Comparison of ENCODE assay signal across 15 cellular contexts in the genomic region with DNA sequence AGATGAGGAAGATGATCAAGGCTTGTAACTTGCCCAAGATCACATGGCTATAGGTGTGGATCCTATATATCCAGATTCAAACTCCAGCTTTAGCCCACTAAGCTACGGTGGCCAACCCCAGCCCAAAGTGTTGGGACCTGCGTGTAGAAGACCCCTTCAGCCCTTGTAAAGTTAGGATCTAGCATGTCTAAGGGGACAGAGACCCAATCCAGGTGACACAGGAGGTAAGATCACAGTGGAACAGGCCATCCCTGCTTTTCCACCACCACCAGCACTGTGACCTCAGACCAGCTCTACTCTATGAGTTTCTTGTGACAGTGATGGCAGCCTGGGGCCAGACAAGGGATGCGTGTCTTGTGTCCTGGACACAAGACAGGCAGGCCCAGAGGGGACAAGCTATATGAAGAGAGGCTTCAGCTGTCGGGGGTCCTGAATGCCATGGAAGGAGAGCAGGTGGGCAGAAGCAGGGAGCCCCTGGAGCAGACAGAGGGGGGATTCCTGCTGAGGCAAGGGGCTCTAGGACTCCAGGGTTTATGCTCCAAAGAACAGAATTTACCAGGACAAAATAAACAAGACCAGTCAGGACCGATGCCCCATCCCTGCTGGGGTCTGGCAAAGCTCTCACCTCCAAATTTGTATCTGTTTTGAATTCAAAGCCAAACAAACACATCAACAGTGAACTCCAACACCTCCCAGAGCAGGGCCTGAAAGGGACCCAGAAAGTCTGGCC. TPM values are rescaled to one million over a fixed set of nuclear protein-coding genes. Genes with fewer than 3 reads are reported as not detected.
DNase-seq lines count a peak whose midpoint lies in the region; ATAC-seq, FAIRE-seq and TF ChIP-seq lines count a peak whose summit lies in the region.
"Had no signal": no experiment of that assay in that cellular context is flagged by ENCODE, and none has a peak within 500 bp of the region (broad histone marks: within the 10 kb centered on the region; RNA-seq: fewer than 3 reads in every experiment).

No MANE protein-coding gene starts in this region.

- H3K27me3 ChIP-seq in RWPE2 (ENCODE audit: insufficient read depth, poor library complexity, severe bottlenecking) = no peaks in the 10 kb centered on the region
- H3K27me3 ChIP-seq in spleen (replicated peaks in 1 of 7) = peaks cover 0 to 35% (median 4%) of the 10 kb centered on the region in 7 donors
- H3K27me3 ChIP-seq in foreskin keratinocyte = peaks cover 86% of the 10 kb centered on the region
- H3K27me3 ChIP-seq: cardiac muscle cell had no signal

- peak; percentile 59 for DNase-seq in activated effector memory CD4-positive, alpha-beta T cell treated with anti-CD3 and anti-CD28 coated beads, Interleukin-2, amount 50 U/mL, for 16 hours
- DNase-seq in activated effector memory CD4-positive, alpha-beta T cell treated with Interleukin-2 at 50 U/mL for 16 hours = no peak
- DNase-seq in RWPE2 (ENCODE audit: low spot score) (peak; percentile 76), kidney (peak; percentile 48), spleen (peak; percentile 70), foreskin keratinocyte (no peak), NCI-H1436 treated with DMSO at 0.1 percent for 48 hours (lab: John Stamatoyannopoulos, UW) (no peak), DMS79 treated with DMSO at 0.1 percent for 48 hours (lab: John Stamatoyannopoulos, UW) (no peak)
- DNase-seq: Karpas-422, naive B cell, NCI-H146, OCI-M1, SW 1271 had no signal

- H3K4me1 ChIP-seq in RWPE2 (ENCODE audit: insufficient read depth, poor library complexity, severe bottlenecking) (no peaks in the 10 kb centered on the region), kidney (ENCODE audit: control insufficient read depth in 1 of 2, insufficient read depth in 1 of 2, low read depth in 1 of 2, low read length in 2 of 2) (no peaks in the 10 kb centered on the region), spleen (peaks cover 0 to 4% (median 1%) of the 10 kb centered on the region in 6 donors), foreskin keratinocyte (no peaks in the 10 kb centered on the region)

- WGBS in spleen, 5 donors = 73 to 85% (median 81%) methylated on average over 5 of the region's 5 CpGs

- no peak overlapping the region for H3K9ac ChIP-seq in kidney (ENCODE audit: low read length in 2 of 2)

- FAIRE-seq in kidney (lab: Jason Lieb, UNC) = no peak

- H3K9me3 ChIP-seq in RWPE2 (ENCODE audit: severe bottlenecking) (no peaks in the 10 kb centered on the region), kidney (ENCODE audit: control insufficient read depth in 1 of 2, low read length in 2 of 2) (no peaks in the 10 kb centered on the region), spleen (no peaks in the 10 kb centered on the region)

- no peak for TF ChIP-seq POLR2A in spleen (IDR thresholded peaks at IDR 0.05)

- no peak overlapping the region for H3K4me3 ChIP-seq in RWPE2 (ENCODE audit: severe bottlenecking)
- no peak overlapping the region for H3K4me3 ChIP-seq in kidney (ENCODE audit: low read length in 2 of 2)
- no peak overlapping the region for H3K4me3 ChIP-seq in spleen
- H3K4me3 ChIP-seq: cardiac muscle cell had no signal

- ATAC-seq in RWPE2 (ENCODE audit: low read depth) (no peak), foreskin keratinocyte (no peak)

- H3K36me3 ChIP-seq in RWPE2 (ENCODE audit: low read depth) (no peaks in the 10 kb centered on the region), kidney (ENCODE audit: control insufficient read depth in 1 of 2, insufficient read depth in 2 of 2, low read length in 2 of 2) (no peaks in the 10 kb centered on the region), spleen (no peaks in the 10 kb centered on the region)
- H3K36me3 ChIP-seq: cardiac muscle cell had no signal

- H3K27ac ChIP-seq in RWPE2 (ENCODE audit: poor library complexity, severe bottlenecking) (no peak overlapping the region), kidney (ENCODE audit: low read depth in 2 of 2, low read length in 2 of 2) (no peak overlapping the region), spleen (no peak overlapping the region), foreskin keratinocyte (no peak overlapping the region)
- H3K27ac ChIP-seq: cardiac muscle cell had no signal

- TF ChIP-seq CTCF in RWPE2 (IDR thresholded peaks at IDR 0.05; ENCODE audit: poor library complexity, severe bottlenecking) = no peak
- no peak for TF ChIP-seq CTCF in kidney (IDR thresholded peaks at IDR 0.05; ENCODE audit: borderline replicate concordance, extremely low read depth, insufficient read depth)
- TF ChIP-seq CTCF in spleen (IDR thresholded peaks at IDR 0.05 in 8 of 11, conservative IDR thresholded peaks at IDR 0.05 in 3 of 11) = no peak
- no peak for TF ChIP-seq CTCF in foreskin keratinocyte (conservative IDR thresholded peaks at IDR 0.05)

- intact Hi-C loops in kidney (cut with DNase I) (no loop called here), spleen (cut with DNase I; ENCODE audit: low total_unique reads) (no loop called here)

RNA-seq across cellular contexts. Expression of a gene that starts 10.4 kb away (rescaled TPM):
- 12.6 TPM for total RNA-seq in kidney
- 8.5 TPM for polyA plus RNA-seq in kidney (ENCODE audit: insufficient read depth, low read depth, low replicate concordance)
- not detected for total RNA-seq in spleen
- not detected for polyA plus RNA-seq in spleen
- total RNA-seq in foreskin keratinocyte = 0.58 and 0.78 TPM in 2 replicates
- 0.47 and 0.84 TPM in 2 replicates for polyA plus RNA-seq in foreskin keratinocyte
- total RNA-seq: NCI-H460 had no signal

RNA-seq across cellular contexts. Expression of a gene that starts 32.9 kb away (rescaled TPM):
- 12.7 TPM for total RNA-seq in kidney
- polyA plus RNA-seq in kidney (ENCODE audit: insufficient read depth, low read depth, low replicate concordance) = 2.1 TPM
- 1 to 10 TPM in 6 of 7 donors, under 1 TPM in 1; 0.92 to 8.4 (median 3.2) TPM for total RNA-seq in spleen
- 1 to 10 TPM in 2 of 3 donors, under 1 TPM in 1; 0.20 to 1.5 (median 1.0) TPM for polyA plus RNA-seq in spleen
- total RNA-seq in foreskin keratinocyte = 0.10 and 0.32 TPM in 2 replicates
- polyA plus RNA-seq in foreskin keratinocyte = 0.10 and 0.13 TPM in 2 replicates

Comparison
In these comparisons a context has a peak if more than half of its experiments do, and no peak if none do; other contexts are left out.
1. DNase-seq: peak in activated effector memory CD4-positive, alpha-beta T cell treated with anti-CD3 and anti-CD28 coated beads, Interleukin-2, amount 50 U/mL, for 16 hours (single experiment), RWPE2 (single experiment), kidney (single experiment) and spleen (single experiment); none in activated effector memory CD4-positive, alpha-beta T cell treated with Interleukin-2 at 50 U/mL for 16 hours (single experiment), foreskin keratinocyte (0 of 2), NCI-H1436 treated with DMSO at 0.1 percent for 48 hours (single experiment) and DMS79 treated with DMSO at 0.1 percent for 48 hours (single experiment).